19 cellular contexts compared by ENCODE assay signal in the genomic region with DNA sequence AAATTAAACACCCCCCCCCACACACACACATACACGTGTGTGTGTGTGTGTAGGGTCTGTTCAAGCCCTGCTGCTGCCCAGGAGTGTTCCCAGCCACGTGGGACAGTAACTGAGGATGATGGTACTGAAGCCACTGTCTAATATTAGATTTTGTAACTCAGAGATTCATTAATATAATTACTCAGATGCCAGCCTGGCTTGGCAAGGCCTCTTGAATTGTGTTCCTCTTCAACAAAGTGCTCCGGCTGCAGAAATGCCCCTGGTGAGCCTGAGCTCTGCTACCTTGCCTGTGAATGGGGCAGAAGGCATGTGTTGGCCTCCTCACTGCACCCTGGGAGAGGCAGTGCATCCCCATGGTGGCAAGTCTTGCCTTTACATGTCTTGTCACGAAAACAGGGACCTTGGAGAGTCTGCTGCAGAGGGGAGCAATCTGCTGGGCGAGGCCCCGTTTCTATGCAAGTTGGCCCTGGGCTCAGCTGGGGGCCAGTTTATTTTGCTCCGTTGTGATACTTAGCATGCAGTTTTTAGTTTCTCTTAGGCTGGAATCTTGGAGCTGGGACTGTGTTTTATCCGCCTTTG. TPM values are rescaled to one million over a fixed set of nuclear protein-coding genes. Genes with fewer than 3 reads are reported as not detected.
DNase-seq lines count a peak whose midpoint lies in the region; ATAC-seq and TF ChIP-seq lines count a peak whose summit lies in the region.
"Had no signal": no experiment of that assay in that cellular context is flagged by ENCODE, and none has a peak within 500 bp of the region (broad histone marks: within the 10 kb centered on the region; RNA-seq: fewer than 3 reads in every experiment).

No MANE protein-coding gene starts in this region.

- H3K9me2 ChIP-seq in PC-9 (ENCODE audit: insufficient read depth): no peaks in the 10 kb centered on the region
- H3K9me2 ChIP-seq: SK-N-SH had no signal

- DNase-seq in ascending aorta (ENCODE audit: low spot score in 2 of 2): no peak
- DNase-seq in left ventricle myocardium superior: peak; percentile 55
- no peak for DNase-seq in gastrocnemius medialis
- DNase-seq in PC-9: no peak
- DNase-seq in NOMO-1 treated with dmso at 0.1 percent for 144 hours (lab: John Stamatoyannopoulos, UW; ENCODE audit: unreplicated experiment): no peak
- DNase-seq in medulla oblongata (ENCODE audit: extremely low spot score): no peak
- no peak for DNase-seq in effector CD4-positive, alpha-beta T cell
- DNase-seq: activated CD4-positive, alpha-beta T cell treated with anti-CD3 and anti-CD28 coated beads, Interleukin-2, amount 50 U/mL, for 1 hour; activated naive CD4-positive, alpha-beta T cell treated with anti-CD3 and anti-CD28 coated beads for 36 hours; activated T-cell treated with anti-CD3 and anti-CD28 coated beads for 4 hours; brain microvascular endothelial cell; islet precursor cell; MM.1S; NCI-H1930; NCI-H524 treated with DMSO at 0.1 percent for 48 hours; SK-N-SH; spleen had no signal

- H3K9me3 ChIP-seq in ascending aorta (no peaks in the 10 kb centered on the region), gastrocnemius medialis (no peaks in the 10 kb centered on the region), PC-9 (ENCODE audit: insufficient read depth, low read depth) (no peaks in the 10 kb centered on the region)
- H3K9me3 ChIP-seq: SK-N-SH, spleen had no signal

- peak overlapping the region; percentile 21 for H3K27ac ChIP-seq in C4-2B
- H3K27ac ChIP-seq in ascending aorta: peak overlapping the region; percentile 95 to 97
- H3K27ac ChIP-seq in gastrocnemius medialis: peak overlapping the region; percentile 97 to 100 (median 99)
- no peak overlapping the region for H3K27ac ChIP-seq in PC-9
- H3K27ac ChIP-seq: brain microvascular endothelial cell had no signal

- H3K4me2 ChIP-seq in PC-9: no peak overlapping the region
- H3K4me2 ChIP-seq: SK-N-SH had no signal

- in situ Hi-C loops in gastrocnemius medialis (cut with MboI; ENCODE audit: low sequenced_read_pairs in 4 of 4): loop anchor here in 3 of 4 donors (5.0 to 10.0 kb wide), 2 partner anchors 54 to 57 kb away; no protein-coding TSS in a partner anchor

- H3K79me2 ChIP-seq in PC-9 (ENCODE audit: low read depth): no peaks in the 10 kb centered on the region

- POLR2A ChIA-PET in PC-9 (lab: Charles Lee; ENCODE audit: unreplicated experiment): no interaction called here

- intact Hi-C loops in ascending aorta (cut with DNase I) (no loop called here), left ventricle myocardium superior (cut with micrococcal nuclease) (no loop called here), gastrocnemius medialis (cut with DNase I; ENCODE audit: low total_unique reads) (no loop called here), PC-9 (cut with micrococcal nuclease; ENCODE audit: unreplicated experiment) (no loop called here)

- no peak for TF ChIP-seq POLR2A in gastrocnemius medialis (IDR thresholded peaks at IDR 0.05)

- no TSS peak for BruUV-seq in PC-9 (replicated peaks; lab: Mats Ljungman, UMichigan)

- H3K4me1 ChIP-seq in ascending aorta: peaks cover 40 to 86% of the 10 kb centered on the region in 2 donors
- H3K4me1 ChIP-seq in gastrocnemius medialis: peaks cover 98 to 100% of the 10 kb centered on the region in 2 donors
- H3K4me1 ChIP-seq in PC-9 (replicated peaks; ENCODE audit: insufficient read depth): peaks cover 35% of the 10 kb centered on the region

- H2AFZ ChIP-seq in PC-9: no peak overlapping the region

- H3K36me3 ChIP-seq in ascending aorta (no peaks in the 10 kb centered on the region), gastrocnemius medialis (no peaks in the 10 kb centered on the region), PC-9 (ENCODE audit: low read depth) (no peaks in the 10 kb centered on the region)
- H3K36me3 ChIP-seq: brain microvascular endothelial cell, spleen had no signal

- TF ChIP-seq CTCF in C4-2B (conservative IDR thresholded peaks at IDR 0.05) (no peak), ascending aorta (IDR thresholded peaks at IDR 0.05) (no peak), gastrocnemius medialis (IDR thresholded peaks at IDR 0.05 in 4 of 5, conservative IDR thresholded peaks at IDR 0.05 in 1 of 5) (no peak), PC-9 (conservative IDR thresholded peaks at IDR 0.05) (no peak)

- CTCF ChIA-PET in PC-9 (lab: Charles Lee): no interaction called here

- H4K20me1 ChIP-seq in PC-9 (ENCODE audit: insufficient read depth): no peaks in the 10 kb centered on the region

- H3K27me3 ChIP-seq in ascending aorta (no peaks in the 10 kb centered on the region), gastrocnemius medialis (no peaks in the 10 kb centered on the region), PC-9 (ENCODE audit: insufficient read depth, low read depth) (peaks cover 14% of the 10 kb centered on the region; the same call in 1 of the 2 replicates)
- H3K27me3 ChIP-seq: brain microvascular endothelial cell, spleen had no signal

- peaks cover 27% of the 10 kb centered on the region for H3F3A ChIP-seq in PC-9 (ENCODE audit: insufficient read depth, low read depth)

- peak; percentile 52 for ATAC-seq in left ventricle myocardium superior
- ATAC-seq in gastrocnemius medialis: no peak
- ATAC-seq: HepG2 had no signal

- no peak overlapping the region for H3K4me3 ChIP-seq in ascending aorta
- H3K4me3 ChIP-seq in gastrocnemius medialis: no peak overlapping the region
- H3K4me3 ChIP-seq in PC-9: no peak overlapping the region
- H3K4me3 ChIP-seq: spleen had no signal

RNA-seq across cellular contexts. Expression of a gene that starts 44.0 kb away (rescaled TPM):
- total RNA-seq in ascending aorta (76.5 TPM), left ventricle myocardium superior (171 TPM), gastrocnemius medialis (100 to 1,000 TPM in 2 of 4 donors, 10 to 100 TPM in 2; 31.9 to 128 (median 105) TPM), PC-9 (2021) (19.7 and 24.2 TPM in 2 replicates)
